8 cellular contexts compared by ENCODE assay signal in genomic region chr2:241701405-241702154, GRCh38. TPM values are rescaled to one million over a fixed set of nuclear protein-coding genes. Genes with fewer than 3 reads are reported as not detected.
A peak's percentile ranks its signal among the peaks of the same experiment; 100 is the strongest.
DNase-seq lines count a peak whose midpoint lies in the region; ATAC-seq and TF ChIP-seq lines count a peak whose summit lies in the region.

Gene ING5, plus strand, starts transcription at chr2:241702039. Its CDS starts 27 bp downstream, at chr2:241702066.

- TF ChIP-seq CTCF in left lung (IDR thresholded peaks at IDR 0.05), result no peak

- peaks cover 10 to 15% (median 13%) of the 10 kb centered on the region in 11 experiments for H3K9me3 ChIP-seq in BLaER1 treated with 17β-estradiol and CSF1 and Interleukin-3, amounts not matched to agents 10 nM and 100 nM (replicated peaks in 1 of 11)
- H3K9me3 ChIP-seq in left lung, result no peaks in the 10 kb centered on the region

- H3K4me2 ChIP-seq in BLaER1 treated with 17β-estradiol and CSF1 and Interleukin-3, amounts not matched to agents 10 nM and 100 nM, result peak within 1 kb of the TSS; percentile 96 to 100 (median 99)

- H3K36me3 ChIP-seq in BLaER1 treated with 17β-estradiol and CSF1 and Interleukin-3, amounts not matched to agents 10 nM and 100 nM, result peaks cover 18 to 29% (median 27%) of the 10 kb centered on the region in 11 experiments
- peaks cover 0 to 22% of the 10 kb centered on the region in 2 donors for H3K36me3 ChIP-seq in left lung

- DNase-seq in NCI-H748 treated with DMSO at 0.1 percent for 48 hours (lab: John Stamatoyannopoulos, UW) (peak; percentile 71), dedifferentiated amniotic fluid mesenchymal stem cell (ENCODE audit: extremely low spot score) (peak; percentile 85), left lung (peak; percentile 95 to 98)
- DNase-seq in activated CD4-positive, alpha-beta T cell treated with anti-CD3 and anti-CD28 coated beads, Interleukin-2, amount 50 U/mL, for 1 hour, result peak; percentile 96
- DNase-seq in stimulated activated CD4-positive, alpha-beta T cell treated with anti-CD3 and anti-CD28 coated beads, Interleukin-2, amount 100 ng/mL, for 4 hours (ENCODE audit: low read depth), result peak; percentile 95

- H3K9ac ChIP-seq in BLaER1 treated with 17β-estradiol and CSF1 and Interleukin-3, amounts not matched to agents 10 nM and 100 nM, result peak within 1 kb of the TSS; percentile 85 to 100 (median 99)

- peak within 1 kb of the TSS; percentile 78 to 100 (median 99) for H3K27ac ChIP-seq in BLaER1 treated with 17β-estradiol and CSF1 and Interleukin-3, amounts not matched to agents 10 nM and 100 nM
- H3K27ac ChIP-seq in left lung, result peak within 1 kb of the TSS; percentile 88 to 94

- H3K4me1 ChIP-seq in BLaER1 treated with 17β-estradiol and CSF1 and Interleukin-3, amounts not matched to agents 10 nM and 100 nM, result peaks cover 24 to 50% (median 43%) of the 10 kb centered on the region in 10 experiments
- H3K4me1 ChIP-seq in left lung, result peaks cover 0 to 29% of the 10 kb centered on the region in 2 donors

- intact Hi-C loops in left lung (cut with DNase I), result no loop called here

- H3K4me3 ChIP-seq in BLaER1 treated with 17β-estradiol and CSF1 and Interleukin-3, amounts not matched to agents 10 nM and 100 nM, result peak within 1 kb of the TSS; percentile 62 to 93 (median 80)
- H3K4me3 ChIP-seq in left lung, result peak within 1 kb of the TSS; percentile 80 to 87

- ATAC-seq in GM19351 (IDR thresholded peaks at IDR 0.05; ENCODE audit: unreplicated experiment), result peak; percentile 51
- ATAC-seq in HG03469 (IDR thresholded peaks at IDR 0.05; ENCODE audit: unreplicated experiment), result peak; percentile 30
- ATAC-seq in left lung, result peak; percentile 86

- peaks cover 0 to 25% (median 16%) of the 10 kb centered on the region in 11 experiments; a peak in 20 of 22 replicates for H4K20me1 ChIP-seq in BLaER1 treated with 17β-estradiol and CSF1 and Interleukin-3, amounts not matched to agents 10 nM and 100 nM

- no peaks in the 10 kb centered on the region for H3K27me3 ChIP-seq in BLaER1 treated with 17β-estradiol and CSF1 and Interleukin-3, amounts not matched to agents 10 nM and 100 nM
- no peaks in the 10 kb centered on the region for H3K27me3 ChIP-seq in left lung

RNA-seq across cellular contexts. Expression of gene ING5, which starts in this region (rescaled TPM):
- total RNA-seq in left lung, result 10 to 100 TPM; 27.6 to 28.3 TPM

Comparison
In these comparisons a context has a peak if more than half of its experiments do, and no peak if none do; other contexts are left out.
1. Peak in every context shown above with its lines: DNase-seq, ATAC-seq, H3K4me3 ChIP-seq and H3K27ac ChIP-seq.
2. ATAC-seq: peak in every context shown above with its lines; median percentile 86 in left lung; 51 in GM19351; 30 in HG03469.